ENCODE assay signal across 8 cellular contexts in the genomic region with DNA sequence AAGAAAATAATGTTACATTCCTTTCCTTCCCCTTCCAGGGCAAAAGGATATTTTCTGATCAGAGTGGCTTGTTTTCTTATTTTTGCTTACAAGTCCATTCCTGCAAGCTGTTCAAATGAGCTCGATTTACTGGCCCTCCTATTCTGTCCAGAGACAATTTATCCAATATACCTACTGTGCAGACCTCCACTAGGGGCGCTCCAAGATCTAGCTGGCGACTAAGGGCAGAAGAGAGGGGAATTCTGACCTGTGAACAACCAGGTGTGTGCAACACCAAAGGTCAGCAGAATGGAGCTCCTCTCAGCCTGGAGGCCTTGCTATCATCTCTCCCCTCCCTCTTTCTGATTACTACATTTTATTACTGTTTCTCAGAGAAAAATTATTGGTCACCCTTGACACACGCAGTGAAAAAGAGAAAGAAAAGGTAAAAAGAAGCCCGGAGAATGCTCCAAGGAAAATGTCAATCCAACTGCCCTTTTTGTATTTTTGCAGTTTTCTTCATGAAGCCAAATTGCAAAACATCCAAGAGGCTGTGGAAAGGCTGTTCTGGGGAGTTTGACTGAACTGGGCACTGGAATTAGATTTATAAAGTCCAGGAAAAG. TPM values are rescaled to one million over a fixed set of nuclear protein-coding genes. Genes with fewer than 3 reads are reported as not detected.
DNase-seq lines count a peak whose midpoint lies in the region; ATAC-seq and TF ChIP-seq lines count a peak whose summit lies in the region.

No MANE protein-coding gene starts in this region.

- H4K20me1 ChIP-seq in SU-DHL-6 (ENCODE audit: low read depth, low read length), result no peaks in the 10 kb centered on the region

- H3K4me1 ChIP-seq in heart left ventricle (peaks cover 0 to 18% (median 6%) of the 10 kb centered on the region in 12 donors), psoas muscle (peaks cover 5% of the 10 kb centered on the region)

- no peak overlapping the region for H3K9ac ChIP-seq in SU-DHL-6 (ENCODE audit: low read length)

- H3K79me2 ChIP-seq in SU-DHL-6 (ENCODE audit: insufficient read depth, low read length), result no peaks in the 10 kb centered on the region

- H3K36me3 ChIP-seq in heart left ventricle (no peaks in the 10 kb centered on the region), SU-DHL-6 (ENCODE audit: low read length) (no peaks in the 10 kb centered on the region), psoas muscle (ENCODE audit: insufficient read depth in 1 of 2, low read depth in 1 of 2) (no peaks in the 10 kb centered on the region), MG63 (no peaks in the 10 kb centered on the region)

- no peak overlapping the region for H2AFZ ChIP-seq in SU-DHL-6 (ENCODE audit: low read depth, low read length, severe bottlenecking)

- 37 to 41% (median 38%) methylated on average over 5 of the region's 5 CpGs for WGBS in heart left ventricle, 4 donors
- WGBS in psoas muscle, 3 donors, result 38 to 41% (median 38%) methylated on average over 5 of the region's 5 CpGs

- no peaks in the 10 kb centered on the region for H3K9me3 ChIP-seq in heart left ventricle
- H3K9me3 ChIP-seq in SU-DHL-6 (ENCODE audit: insufficient read depth, low read length), result no peaks in the 10 kb centered on the region
- H3K9me3 ChIP-seq in psoas muscle, result no peaks in the 10 kb centered on the region
- no peaks in the 10 kb centered on the region for H3K9me3 ChIP-seq in MG63

- peaks cover 3 to 79% (median 45%) of the 10 kb centered on the region in 9 donors for H3K27me3 ChIP-seq in heart left ventricle
- H3K27me3 ChIP-seq in SU-DHL-6 (ENCODE audit: low read length), result 0 out of 2 replicates have a peak, but pooled peaks cover 2% of the 10 kb centered on the region
- H3K27me3 ChIP-seq in psoas muscle (ENCODE audit: insufficient read depth in 3 of 3, low read length in 2 of 3), result peaks cover 0 to 58% (median 15%) of the 10 kb centered on the region in 3 donors
- peaks cover 28% of the 10 kb centered on the region for H3K27me3 ChIP-seq in MG63

- no peak overlapping the region for H3K4me3 ChIP-seq in heart left ventricle
- no peak overlapping the region for H3K4me3 ChIP-seq in NB4 (ENCODE audit: low read depth, low read length)
- no peak overlapping the region for H3K4me3 ChIP-seq in SU-DHL-6 (ENCODE audit: insufficient read depth, low read length, poor library complexity, severe bottlenecking)
- no peak overlapping the region for H3K4me3 ChIP-seq in psoas muscle
- H3K4me3 ChIP-seq in MG63, result no peak overlapping the region

- TF ChIP-seq CTCF in heart left ventricle (IDR thresholded peaks at IDR 0.05) (peak; percentile 30 to 61 (median 50)), NB4 (IDR thresholded peaks at IDR 0.05; ENCODE audit: low read depth, low read length) (peak; percentile 84), SU-DHL-6 (IDR thresholded peaks at IDR 0.05; ENCODE audit: insufficient read depth, low read length, poor library complexity, severe bottlenecking) (peak; percentile 86), psoas muscle (IDR thresholded peaks at IDR 0.05) (peak; percentile 62)

- H3F3A ChIP-seq in SU-DHL-6 (ENCODE audit: insufficient read depth), result no peaks in the 10 kb centered on the region

- H3K4me2 ChIP-seq in SU-DHL-6 (ENCODE audit: low read depth, low read length, poor library complexity, severe bottlenecking), result no peak overlapping the region

- no peak for TF ChIP-seq POLR2A in heart left ventricle (IDR thresholded peaks at IDR 0.05)
- no peak for TF ChIP-seq POLR2A in NB4 (IDR thresholded peaks at IDR 0.05; ENCODE audit: extremely low read depth, insufficient read length)

- DNase-seq in heart left ventricle (peak in 1 of 5 donors; percentile 31), Right ventricle myocardium superior (no peak), NB4 (ENCODE audit: low read depth) (peak; percentile 34), fibroblast of peridontal ligament (ENCODE audit: extremely low read depth) (peak; percentile 6), psoas muscle (peak; percentile 17 to 58), MG63 (no peak), NCI-H226 (no peak)

- ATAC-seq in heart left ventricle, result no peak
- ATAC-seq in Right ventricle myocardium superior (ENCODE audit: poor library complexity), result no peak
- ATAC-seq in psoas muscle, result peak; percentile 56 to 73 (median 64)

- no peaks in the 10 kb centered on the region for H3K9me2 ChIP-seq in SU-DHL-6 (replicated peaks; ENCODE audit: insufficient read depth, low read length)

- intact Hi-C loops in heart left ventricle (cut with DNase I), result loop anchor here in 3 of 10 donors (5.0 to 10.0 kb wide), 2 partner anchors 155 to 162 kb away; no protein-coding TSS in a partner anchor
- intact Hi-C loops in Right ventricle myocardium superior (cut with DNase I), result no loop called here
- intact Hi-C loops in psoas muscle (cut with DNase I), result loop anchor here (1.0 to 2.0 kb wide), 2 partner anchors 158 to 188 kb away; no protein-coding TSS in a partner anchor

- H3K27ac ChIP-seq in heart left ventricle (no peak overlapping the region), SU-DHL-6 (ENCODE audit: low read depth, low read length) (no peak overlapping the region), psoas muscle (no peak overlapping the region)

RNA-seq across cellular contexts. Expression of a gene that starts 3.2 kb away (rescaled TPM):
- 1 to 10 TPM in 3 of 9 donors, under 1 TPM in 5, not detected in 1; 0.12 to 1.6 (median 0.22) TPM for total RNA-seq in heart left ventricle
- polyA plus RNA-seq in heart left ventricle, result under 1 TPM in 1 of 2 donors, not detected in 1; 0.04 TPM
- 0.11 TPM for total RNA-seq in Right ventricle myocardium superior
- total RNA-seq in psoas muscle, result under 1 TPM in 1 of 4 donors, not detected in 3; 0.06 TPM
- polyA plus RNA-seq in psoas muscle, result under 1 TPM in 1 of 3 donors, not detected in 2; 0.04 TPM
- total RNA-seq in MG63 (2014; rRNA removed; shearing (Covaris generic); ENCODE audit: low replicate concordance), result not detected in 2 replicates

Comparison
In these comparisons a context has a peak if more than half of its experiments do, and no peak if none do; other contexts are left out.
1. ATAC-seq: peak in psoas muscle (4 of 4); none in heart left ventricle (0 of 4) and Right ventricle myocardium superior (single experiment).
2. DNase-seq: peak in NB4 (single experiment), fibroblast of peridontal ligament (single experiment) and psoas muscle (2 of 2); none in Right ventricle myocardium superior (single experiment), MG63 (single experiment) and NCI-H226 (single experiment).
3. Peak in every context shown above with its lines, with median percentiles within 50 percentile points of each other: CTCF ChIP-seq.